1 cellular context compared by ENCODE assay signal in genomic region chr6:42451595-42452170, GRCh38.
TF ChIP-seq lines count a peak whose summit lies in the region.

A gene with protein sequence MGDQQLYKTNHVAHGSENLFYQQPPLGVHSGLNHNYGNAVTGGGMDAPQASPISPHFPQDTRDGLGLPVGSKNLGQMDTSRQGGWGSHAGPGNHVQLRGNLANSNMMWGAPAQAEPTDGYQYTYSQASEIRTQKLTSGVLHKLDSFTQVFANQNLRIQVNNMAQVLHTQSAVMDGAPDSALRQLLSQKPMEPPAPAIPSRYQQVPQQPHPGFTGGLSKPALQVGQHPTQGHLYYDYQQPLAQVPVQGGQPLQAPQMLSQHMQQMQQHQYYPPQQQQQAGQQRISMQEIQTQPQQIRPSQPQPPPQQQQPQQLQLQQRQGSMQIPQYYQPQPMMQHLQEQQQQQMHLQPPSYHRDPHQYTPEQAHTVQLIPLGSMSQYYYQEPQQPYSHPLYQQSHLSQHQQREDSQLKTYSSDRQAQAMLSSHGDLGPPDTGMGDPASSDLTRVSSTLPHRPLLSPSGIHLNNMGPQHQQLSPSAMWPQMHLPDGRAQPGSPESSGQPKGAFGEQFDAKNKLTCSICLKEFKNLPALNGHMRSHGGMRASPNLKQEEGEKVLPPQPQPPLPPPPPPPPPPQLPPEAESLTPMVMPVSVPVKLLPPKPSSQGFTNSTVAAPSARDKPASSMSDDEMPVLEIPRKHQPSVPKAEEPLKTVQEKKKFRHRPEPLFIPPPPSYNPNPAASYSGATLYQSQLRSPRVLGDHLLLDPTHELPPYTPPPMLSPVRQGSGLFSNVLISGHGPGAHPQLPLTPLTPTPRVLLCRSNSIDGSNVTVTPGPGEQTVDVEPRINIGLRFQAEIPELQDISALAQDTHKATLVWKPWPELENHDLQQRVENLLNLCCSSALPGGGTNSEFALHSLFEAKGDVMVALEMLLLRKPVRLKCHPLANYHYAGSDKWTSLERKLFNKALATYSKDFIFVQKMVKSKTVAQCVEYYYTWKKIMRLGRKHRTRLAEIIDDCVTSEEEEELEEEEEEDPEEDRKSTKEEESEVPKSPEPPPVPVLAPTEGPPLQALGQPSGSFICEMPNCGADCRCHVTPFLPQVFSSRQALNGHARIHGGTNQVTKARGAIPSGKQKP (N-terminal part only) (minus strand): TSS chr6:42451926. CDS start chr6:42269590, 182,336 bp downstream.

TF ChIP-seq in IMR-90, 13 proteins besides CTCF, POLR2A, EP300 and RAD21:
- no peak for TF ChIP-seq MAFK (IDR thresholded peaks at IDR 0.05; ENCODE audit: low read depth, low read length)
- no peak for TF ChIP-seq BHLHE40 (IDR thresholded peaks at IDR 0.05; ENCODE audit: low read depth, low read length)
- TF ChIP-seq RCOR1 (IDR thresholded peaks at IDR 0.05; ENCODE audit: insufficient replicate concordance, low read length) = no peak
- TF ChIP-seq, protein P1, sequence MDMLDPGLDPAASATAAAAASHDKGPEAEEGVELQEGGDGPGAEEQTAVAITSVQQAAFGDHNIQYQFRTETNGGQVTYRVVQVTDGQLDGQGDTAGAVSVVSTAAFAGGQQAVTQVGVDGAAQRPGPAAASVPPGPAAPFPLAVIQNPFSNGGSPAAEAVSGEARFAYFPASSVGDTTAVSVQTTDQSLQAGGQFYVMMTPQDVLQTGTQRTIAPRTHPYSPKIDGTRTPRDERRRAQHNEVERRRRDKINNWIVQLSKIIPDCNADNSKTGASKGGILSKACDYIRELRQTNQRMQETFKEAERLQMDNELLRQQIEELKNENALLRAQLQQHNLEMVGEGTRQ (IDR thresholded peaks at IDR 0.05; ENCODE audit: low read depth, low read length) = no peak
- no peak for TF ChIP-seq NFE2L2 (IDR thresholded peaks at IDR 0.05; ENCODE audit: low read depth, low read length)
- TF ChIP-seq MXI1 (IDR thresholded peaks at IDR 0.05; ENCODE audit: borderline replicate concordance, low read depth, low read length) = peak; percentile 43; the same call in 1 of the 2 replicates
- TF ChIP-seq SMC3 (IDR thresholded peaks at IDR 0.05; ENCODE audit: low read depth, low read length) = 0 out of 2 replicates have a peak, but pooled peaks have one; percentile 4
- TF ChIP-seq CHD1 (IDR thresholded peaks at IDR 0.05; ENCODE audit: low read depth, low read length) = no peak
- no peak for TF ChIP-seq FOS (IDR thresholded peaks at IDR 0.05; ENCODE audit: low read depth, low read length)
- no peak for TF ChIP-seq ELK1 (IDR thresholded peaks at IDR 0.05; ENCODE audit: borderline replicate concordance, low read depth, low read length)
- TF ChIP-seq RFX5 (IDR thresholded peaks at IDR 0.05; ENCODE audit: low read depth, low read length) = no peak
- TF ChIP-seq MAZ (IDR thresholded peaks at IDR 0.05; ENCODE audit: borderline replicate concordance, low read depth, low read length) = peak; percentile 45; the same call in 1 of the 2 replicates
- no peak for TF ChIP-seq CEBPB (IDR thresholded peaks at IDR 0.05; ENCODE audit: low read depth, low read length)
